Comparison of ENCODE assay signal across 8 cellular contexts in the genomic region with DNA sequence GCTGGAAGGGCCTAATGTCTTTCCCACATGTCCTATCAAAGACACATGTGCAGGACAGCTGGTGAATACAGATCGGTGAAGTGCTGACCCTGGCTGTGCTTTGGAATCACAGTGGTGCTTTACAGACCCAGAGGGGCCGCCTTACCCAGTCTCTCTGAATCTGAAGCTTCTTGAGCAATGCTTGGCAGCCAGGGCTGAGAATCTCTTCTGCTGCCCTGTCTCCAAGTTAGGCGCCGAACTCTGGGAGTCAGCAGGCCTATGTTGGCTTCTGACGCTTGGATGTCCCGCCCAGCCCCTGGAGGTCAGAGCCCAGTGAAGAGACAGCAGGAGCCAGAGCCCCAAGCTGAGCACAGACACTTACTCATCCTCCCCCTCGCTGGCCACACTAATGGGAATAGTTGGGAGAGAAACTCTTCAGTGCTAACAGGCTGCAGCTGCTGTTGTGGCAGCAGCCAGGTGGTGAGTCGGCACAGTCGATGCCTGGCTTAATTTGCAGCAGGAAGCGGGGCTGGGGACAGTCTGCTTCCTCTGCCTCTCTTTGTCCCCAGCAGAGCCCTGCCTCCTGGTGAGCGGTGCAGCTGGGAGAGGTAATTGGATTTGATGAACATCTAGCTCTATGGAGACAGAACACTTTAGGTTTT.
DNase-seq lines count a peak whose midpoint lies in the region; ATAC-seq and TF ChIP-seq lines count a peak whose summit lies in the region.

No MANE protein-coding gene starts in this region.

- H2BK20ac ChIP-seq in H9 (ENCODE audit: low read depth, low read length, poor library complexity, severe bottlenecking) = no peak overlapping the region

- peaks cover 48 to 57% of the 10 kb centered on the region in 2 experiments for H3K4me1 Mint-ChIP-seq in H9
- peaks cover 20% of the 10 kb centered on the region for H3K4me1 Mint-ChIP-seq in activated T-cell treated with anti-CD3 and anti-CD28 coated beads, Interleukin-2, amount 50 U/mL, for 24 hours (ENCODE audit: low read depth)

- H3K56ac ChIP-seq in H9 (ENCODE audit: insufficient read length, low read depth, low read length) = no peak overlapping the region

- no peaks in the 10 kb centered on the region for H4K20me1 ChIP-seq in H9 (ENCODE audit: control insufficient read depth, insufficient read depth, insufficient read length)

- H3K27me3 Mint-ChIP-seq in H9 (ENCODE audit: low read depth) = no peaks in the 10 kb centered on the region; the same call in 1 of the 2 replicates
- H3K27me3 Mint-ChIP-seq in activated T-cell treated with anti-CD3 and anti-CD28 coated beads, Interleukin-2, amount 50 U/mL, for 24 hours = peaks cover 12% of the 10 kb centered on the region

- H3K27me3 ChIP-seq in H9 (ENCODE audit: insufficient read depth, low read length) (no peaks in the 10 kb centered on the region), sigmoid colon (no peaks in the 10 kb centered on the region)

- no peaks in the 10 kb centered on the region for H3K36me3 ChIP-seq in sigmoid colon

- no peak overlapping the region for H3T11ph ChIP-seq in H9 (ENCODE audit: low read length)

- H3K27ac ChIP-seq in H9 (ENCODE audit: insufficient read length, low read depth, low read length) (peak overlapping the region; percentile 19), sigmoid colon (peak overlapping the region in 3 of 4 donors; percentile 22 to 50 (median 48))

- no peak overlapping the region for H2BK5ac ChIP-seq in H9 (ENCODE audit: insufficient read length, low read length)

- H3K9me3 ChIP-seq in H9 (ENCODE audit: control insufficient read depth, low read depth, low read length) = no peaks in the 10 kb centered on the region
- no peaks in the 10 kb centered on the region for H3K9me3 ChIP-seq in sigmoid colon

- no peak overlapping the region for H2BK12ac ChIP-seq in H9 (ENCODE audit: insufficient read length, low read depth, low read length)

- no peak for TF ChIP-seq EP300 in sigmoid colon (IDR thresholded peaks at IDR 0.05)

- intact Hi-C loops in head of caudate nucleus (cut with DNase I) = no loop called here
- intact Hi-C loops in sigmoid colon (cut with DNase I) = no loop called here

- H3K4me2 ChIP-seq in H9 (ENCODE audit: insufficient read depth, insufficient read length, low read length) = no peak overlapping the region

- H3K79me1 ChIP-seq in H9 (ENCODE audit: insufficient read depth, low read depth, low read length, poor library complexity, severe bottlenecking) = no peaks in the 10 kb centered on the region

- TF ChIP-seq POLR2A in sigmoid colon (IDR thresholded peaks at IDR 0.05) (no peak), erythroblast (IDR thresholded peaks at IDR 0.05; ENCODE audit: low read length) (no peak)

- peaks cover 23% of the 10 kb centered on the region for H3K4me1 ChIP-seq in H9 (ENCODE audit: insufficient read depth, low read length)
- peaks cover 0 to 10% (median under 1%) of the 10 kb centered on the region in 4 donors for H3K4me1 ChIP-seq in sigmoid colon

- H3K36me3 Mint-ChIP-seq in H9 (ENCODE audit: insufficient read depth in 1 of 3, low read depth in 3 of 3) = no peaks in the 10 kb centered on the region; a peak in 1 of 7 replicates
- H3K36me3 Mint-ChIP-seq in activated T-cell treated with anti-CD3 and anti-CD28 coated beads, Interleukin-2, amount 50 U/mL, for 24 hours (ENCODE audit: low read depth) = no peaks in the 10 kb centered on the region

- H4K91ac ChIP-seq in H9 (ENCODE audit: insufficient read length, low read depth, low read length) = no peak overlapping the region

- no peak overlapping the region for H3K4me3 ChIP-seq in sigmoid colon

- H4K8ac ChIP-seq in H9 (replicated peaks; ENCODE audit: insufficient read length, low read depth, low read length) = no peak overlapping the region

- no peak overlapping the region for H3K9ac ChIP-seq in H9 (ENCODE audit: extremely low read depth, insufficient read length, low read length)

- H4K5ac ChIP-seq in H9 (ENCODE audit: insufficient read length, low read depth, low read length) = no peak overlapping the region

- H3K4ac ChIP-seq in H9 (ENCODE audit: low read depth, low read length) = no peak overlapping the region

- H3K23me2 ChIP-seq in H9 (ENCODE audit: insufficient read length, low read depth, low read length, poor library complexity, severe bottlenecking) = no peaks in the 10 kb centered on the region

- no peak for ATAC-seq in HG03520 (IDR thresholded peaks at IDR 0.05; ENCODE audit: unreplicated experiment)

- no peak for TF ChIP-seq CTCF in H9 (conservative IDR thresholded peaks at IDR 0.05)
- no peak for TF ChIP-seq CTCF in sigmoid colon (IDR thresholded peaks at IDR 0.05)

- H3K79me2 ChIP-seq in H9 (ENCODE audit: insufficient read depth, low read length) = no peaks in the 10 kb centered on the region

- H3K9me3 Mint-ChIP-seq in H9 = no peaks in the 10 kb centered on the region
- H3K9me3 Mint-ChIP-seq in activated T-cell treated with anti-CD3 and anti-CD28 coated beads, Interleukin-2, amount 50 U/mL, for 24 hours = no peaks in the 10 kb centered on the region

- H2AK5ac ChIP-seq in H9 (ENCODE audit: insufficient read length, low read length) = no peak overlapping the region

- H2AFZ ChIP-seq in H9 (ENCODE audit: low read length) = no peak overlapping the region

- peak overlapping the region in 1 of 2 experiments; percentile 58; a peak in 3 of 5 replicates for H3K4me3 Mint-ChIP-seq in H9
- H3K4me3 Mint-ChIP-seq in activated T-cell treated with anti-CD3 and anti-CD28 coated beads, Interleukin-2, amount 50 U/mL, for 24 hours = no peak overlapping the region

- no peak overlapping the region for H3K23ac ChIP-seq in H9 (ENCODE audit: insufficient read length, low read depth, low read length)

- DNase-seq in H9 (peak; percentile 88), NCI-H82 treated with DMSO at 0.1 percent for 48 hours (lab: John Stamatoyannopoulos, UW; ENCODE audit: unreplicated experiment) (peak; percentile 94), head of caudate nucleus (peak in 39 of 42 donors; percentile 9 to 70 (median 37)), sigmoid colon (peak; percentile 95), SW480 (ENCODE audit: low spot score) (no peak), erythroblast (lab: John Stamatoyannopoulos, UW) (no peak)
- DNase-seq in activated T-cell treated with anti-CD3 and anti-CD28 coated beads, Interleukin-2, amount 50 U/mL, for 24 hours = no peak

- no peak overlapping the region for H3K14ac ChIP-seq in H9 (ENCODE audit: insufficient read depth, low read length)

- peak overlapping the region; percentile 97 for H3K27ac Mint-ChIP-seq in H9
- no peak overlapping the region for H3K27ac Mint-ChIP-seq in activated T-cell treated with anti-CD3 and anti-CD28 coated beads, Interleukin-2, amount 50 U/mL, for 24 hours

- WGBS in H9 (ENCODE audit: extremely low coverage, insufficient read length, low lambda C conversion rate) = no CpG with 5 or more reads among the region's 11 CpGs
- WGBS in sigmoid colon, 2 donors = 59 to 79% methylated on average over 11 of the region's 11 CpGs

- peak overlapping the region; percentile 11 for H3K18ac ChIP-seq in H9 (ENCODE audit: insufficient read length, low read depth, low read length)

- H2BK120ac ChIP-seq in H9 (ENCODE audit: low read depth, low read length, poor library complexity, severe bottlenecking) = no peak overlapping the region

- no peak overlapping the region for H2BK15ac ChIP-seq in H9 (ENCODE audit: low read depth, low read length)

Comparison
In these comparisons a context has a peak if more than half of its experiments do, and no peak if none do; other contexts are left out.
1. DNase-seq: peak in H9 (single experiment), NCI-H82 treated with DMSO at 0.1 percent for 48 hours (single experiment), head of caudate nucleus (39 of 42) and sigmoid colon (single experiment); none in SW480 (single experiment), erythroblast (0 of 2) and activated T-cell treated with anti-CD3 and anti-CD28 coated beads, Interleukin-2, amount 50 U/mL, for 24 hours (single experiment).